In the genomic region with DNA sequence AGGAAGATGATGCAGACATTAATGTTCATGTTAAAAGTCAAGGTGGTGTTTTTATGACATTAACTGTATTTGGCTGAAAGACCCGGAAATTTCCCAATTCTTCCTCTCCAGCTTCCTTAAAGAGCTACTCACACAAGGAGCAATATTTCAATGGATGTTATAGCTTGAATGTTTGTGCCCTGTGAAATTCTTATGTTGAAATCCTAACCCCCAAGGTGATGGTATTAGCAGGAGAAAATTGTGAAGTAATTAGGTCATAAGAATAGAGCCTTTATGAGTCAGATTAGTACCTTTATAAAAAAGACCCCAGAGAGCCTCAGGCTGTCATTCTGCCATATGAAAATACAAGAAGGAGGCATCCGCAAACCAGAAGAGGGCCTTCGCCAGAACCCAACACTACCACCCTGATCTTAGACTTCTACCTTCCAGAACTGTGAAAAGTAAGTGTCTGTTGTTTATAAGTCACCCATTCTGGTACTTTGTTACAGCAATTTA, we compare ENCODE assay signal across 20 cellular contexts. TPM values are rescaled to one million over a fixed set of nuclear protein-coding genes. Genes with fewer than 3 reads are reported as not detected.
DNase-seq lines count a peak whose midpoint lies in the region; ATAC-seq and TF ChIP-seq lines count a peak whose summit lies in the region.
"Had no signal": no experiment of that assay in that cellular context is flagged by ENCODE, and none has a peak within 500 bp of the region (broad histone marks: within the 10 kb centered on the region; RNA-seq: fewer than 3 reads in every experiment).

No MANE protein-coding gene starts in this region.

- no peak overlapping the region for H3K4me3 ChIP-seq in HL-60 (replicated peaks; ENCODE audit: insufficient read depth, low read length)
- H3K4me3 ChIP-seq: GM23338 had no signal

- intact Hi-C loops in left cardiac atrium (cut with DNase I), result no loop called here

- no peak for ATAC-seq in left cardiac atrium
- ATAC-seq in naive thymus-derived CD8-positive, alpha-beta T cell, result no peak
- no peak for ATAC-seq in left lobe of liver
- ATAC-seq in natural killer cell treated with Interleukin-12 subunit alpha and Interleukin-12 subunit beta and Interleukin-15 and Interleukin-18, amount 100 ng/mL, for 72 hours, result no peak
- ATAC-seq: GM23338, PC-3 had no signal

- H3K27me3 Mint-ChIP-seq in naive thymus-derived CD8-positive, alpha-beta T cell, result no peaks in the 10 kb centered on the region
- no peaks in the 10 kb centered on the region for H3K27me3 Mint-ChIP-seq in natural killer cell treated with Interleukin-12 subunit alpha and Interleukin-12 subunit beta and Interleukin-15 and Interleukin-18, amount 100 ng/mL, for 72 hours

- H3K36me3 Mint-ChIP-seq in naive thymus-derived CD8-positive, alpha-beta T cell, result peaks cover 34 to 72% (median 49%) of the 10 kb centered on the region in 3 donors
- peaks cover 70% of the 10 kb centered on the region for H3K36me3 Mint-ChIP-seq in natural killer cell treated with Interleukin-12 subunit alpha and Interleukin-12 subunit beta and Interleukin-15 and Interleukin-18, amount 100 ng/mL, for 72 hours

- peaks cover 9 to 73% (median 33%) of the 10 kb centered on the region in 9 donors for H3K9me3 Mint-ChIP-seq in naive thymus-derived CD8-positive, alpha-beta T cell
- H3K9me3 Mint-ChIP-seq in natural killer cell treated with Interleukin-12 subunit alpha and Interleukin-12 subunit beta and Interleukin-15 and Interleukin-18, amount 100 ng/mL, for 72 hours, result peaks cover 16% of the 10 kb centered on the region

- H3K27ac Mint-ChIP-seq in naive thymus-derived CD8-positive, alpha-beta T cell, result peak overlapping the region in 2 of 10 donors; percentile 7 to 37
- no peak overlapping the region for H3K27ac Mint-ChIP-seq in natural killer cell treated with Interleukin-12 subunit alpha and Interleukin-12 subunit beta and Interleukin-15 and Interleukin-18, amount 100 ng/mL, for 72 hours
- H3K27ac Mint-ChIP-seq: GM23338 had no signal

- H3K27me3 ChIP-seq in HL-60 (ENCODE audit: insufficient read depth, poor library complexity, severe bottlenecking), result no peaks in the 10 kb centered on the region

- no peak overlapping the region for H3K4me3 Mint-ChIP-seq in naive thymus-derived CD8-positive, alpha-beta T cell
- no peak overlapping the region for H3K4me3 Mint-ChIP-seq in natural killer cell treated with Interleukin-12 subunit alpha and Interleukin-12 subunit beta and Interleukin-15 and Interleukin-18, amount 100 ng/mL, for 72 hours
- H3K4me3 Mint-ChIP-seq: GM23338 had no signal

- TF ChIP-seq CTCF in HL-60 (IDR thresholded peaks at IDR 0.05; ENCODE audit: insufficient read depth, low read length), result no peak

- peaks cover 12 to 47% (median 24%) of the 10 kb centered on the region in 4 donors for H3K4me1 Mint-ChIP-seq in naive thymus-derived CD8-positive, alpha-beta T cell
- H3K4me1 Mint-ChIP-seq in natural killer cell treated with Interleukin-12 subunit alpha and Interleukin-12 subunit beta and Interleukin-15 and Interleukin-18, amount 100 ng/mL, for 72 hours (ENCODE audit: low read depth in 2 of 2), result peaks cover 31 to 38% of the 10 kb centered on the region in 2 donors
- H3K4me1 Mint-ChIP-seq: GM23338 had no signal

- POLR2A ChIA-PET in naive thymus-derived CD8-positive, alpha-beta T cell (lab: Charles Lee), result interaction anchor here (0.5 kb wide), 1 partner anchor 96 kb away, joined by 5 read pairs; no protein-coding TSS in a partner anchor

- peak in 1 of 2 experiments; percentile 45 for DNase-seq in HL-60 (ENCODE audit: low read depth in 1 of 2, low spot score in 1 of 2)
- DNase-seq in amniotic epithelial cell (ENCODE audit: low read depth), result peak; percentile 11
- peak; percentile 6 for DNase-seq in glomerular visceral epithelial cell (ENCODE audit: extremely low spot score)
- DNase-seq in renal cortical epithelial cell (ENCODE audit: low read depth), result peak; percentile 92
- no peak for DNase-seq in left cardiac atrium
- DNase-seq in naive thymus-derived CD8-positive, alpha-beta T cell, result no peak
- DNase-seq in left lobe of liver (ENCODE audit: low spot score), result no peak
- DNase-seq in natural killer cell treated with Interleukin-12 subunit alpha and Interleukin-12 subunit beta and Interleukin-15 and Interleukin-18, amount 100 ng/mL, for 72 hours (ENCODE audit: low spot score), result no peak
- DNase-seq: DND-41, HCEC 1CT, NCI-H1092 treated with DMSO at 0.1 percent for 48 hours, NCI-H2081 treated with DMSO at 0.1 percent for 48 hours, NCI-H510A treated with DMSO at 0.1 percent for 48 hours, NCI-H82, PC-3, RPMI8226, SHP77 treated with DMSO at 0.1 percent for 48 hours, SK-N-SH had no signal

- H3K27ac ChIP-seq in HL-60 (replicated peaks), result peak overlapping the region; percentile 47; the same call in 1 of the 2 replicates

RNA-seq across cellular contexts. Expression of a gene that starts 3.6 kb away (rescaled TPM):
- total RNA-seq in renal cortical epithelial cell (8.7 and 25.2 TPM in 2 replicates), left cardiac atrium (1 to 10 TPM; 6.9 to 8.2 TPM), left lobe of liver (4.2 TPM)
- 10 to 100 TPM; 11.1 to 13.3 TPM for total RNA-seq in naive thymus-derived CD8-positive, alpha-beta T cell
- polyA plus RNA-seq in naive thymus-derived CD8-positive, alpha-beta T cell, result 1 to 10 TPM; 7.1 to 7.9 (median 7.4) TPM
- total RNA-seq in natural killer cell treated with Interleukin-12 subunit alpha and Interleukin-12 subunit beta and Interleukin-15 and Interleukin-18, amount 100 ng/mL, for 72 hours, result 10 to 100 TPM; 12.6 to 15.5 TPM
- polyA plus RNA-seq: GM23338, SK-N-SH had no signal

RNA-seq across cellular contexts. Expression of a gene that starts 18.2 kb away (rescaled TPM):
- total RNA-seq in renal cortical epithelial cell (not detected in 2 replicates), left cardiac atrium (under 1 TPM in 1 of 2 donors, not detected in 1; 0.18 TPM), left lobe of liver (0.08 TPM)
- 1 to 10 TPM; 2.0 to 2.7 TPM for total RNA-seq in naive thymus-derived CD8-positive, alpha-beta T cell
- under 1 TPM in 2 of 3 donors, not detected in 1; 0.30 to 0.44 TPM for polyA plus RNA-seq in naive thymus-derived CD8-positive, alpha-beta T cell
- total RNA-seq in natural killer cell treated with Interleukin-12 subunit alpha and Interleukin-12 subunit beta and Interleukin-15 and Interleukin-18, amount 100 ng/mL, for 72 hours, result not detected
- total RNA-seq: LHCN-M2, PC-3 had no signal
- polyA plus RNA-seq: GM23338, SK-N-SH had no signal

RNA-seq across cellular contexts. Expression of a gene that starts 55.6 kb away (rescaled TPM):
- total RNA-seq in renal cortical epithelial cell (0.65 and 2.8 TPM in 2 replicates), left cardiac atrium (1 to 10 TPM; 2.7 to 3.2 TPM), left lobe of liver (1.5 TPM)
- 1 to 10 TPM; 4.0 to 4.1 TPM for total RNA-seq in naive thymus-derived CD8-positive, alpha-beta T cell
- under 1 TPM in 1 of 3 donors, not detected in 2; 0.29 TPM for polyA plus RNA-seq in naive thymus-derived CD8-positive, alpha-beta T cell
- 1 to 10 TPM; 4.4 to 4.5 TPM for total RNA-seq in natural killer cell treated with Interleukin-12 subunit alpha and Interleukin-12 subunit beta and Interleukin-15 and Interleukin-18, amount 100 ng/mL, for 72 hours
- polyA plus RNA-seq: GM23338 had no signal

Comparison
In these comparisons a context has a peak if more than half of its experiments do, and no peak if none do; other contexts are left out.
1. DNase-seq: peak in amniotic epithelial cell (single experiment), glomerular visceral epithelial cell (single experiment) and renal cortical epithelial cell (single experiment); none in left cardiac atrium (single experiment), naive thymus-derived CD8-positive, alpha-beta T cell (0 of 10), left lobe of liver (single experiment) and natural killer cell treated with Interleukin-12 subunit alpha and Interleukin-12 subunit beta and Interleukin-15 and Interleukin-18, amount 100 ng/mL, for 72 hours (single experiment).